Comparison of ENCODE assay signal across 10 cellular contexts in genomic region chr6:16200231-16200941, GRCh38. TPM values are rescaled to one million over a fixed set of nuclear protein-coding genes. Genes with fewer than 3 reads are reported as not detected.
A peak's percentile ranks its signal among the peaks of the same experiment; 100 is the strongest.
DNase-seq lines count a peak whose midpoint lies in the region; ATAC-seq, FAIRE-seq and TF ChIP-seq lines count a peak whose summit lies in the region.
"Had no signal": no experiment of that assay in that cellular context is flagged by ENCODE, and none has a peak within 500 bp of the region (broad histone marks: within the 10 kb centered on the region; RNA-seq: fewer than 3 reads in every experiment).

No MANE protein-coding gene starts in this region.

- H3K9me3 ChIP-seq in Karpas-422 (ENCODE audit: low read length) (no peaks in the 10 kb centered on the region), ascending aorta (no peaks in the 10 kb centered on the region), left lung (no peaks in the 10 kb centered on the region), subcutaneous abdominal adipose tissue (ENCODE audit: control insufficient read depth in 5 of 5, low read length in 5 of 5) (no peaks in the 10 kb centered on the region), Caco-2 (no peaks in the 10 kb centered on the region)

- H3K4me3 Mint-ChIP-seq in Caco-2 (ENCODE audit: unreplicated experiment) = no peak overlapping the region
- H3K4me3 Mint-ChIP-seq: naive thymus-derived CD8-positive, alpha-beta T cell; T-helper 17 cell had no signal

- ATAC-seq in left lung (peak; percentile 51), GM21447 (IDR thresholded peaks at IDR 0.05; ENCODE audit: unreplicated experiment) (no peak)
- ATAC-seq: naive thymus-derived CD8-positive, alpha-beta T cell; T-helper 17 cell had no signal

- no peak overlapping the region for H3K9ac ChIP-seq in Karpas-422 (ENCODE audit: low read length)
- H3K9ac ChIP-seq in subcutaneous abdominal adipose tissue (ENCODE audit: low read length in 5 of 5) = peak overlapping the region in 3 of 5 donors; percentile 4 to 38 (median 32)

- no peaks in the 10 kb centered on the region for H3K9me2 ChIP-seq in Karpas-422 (replicated peaks; ENCODE audit: insufficient read depth, low read length)

- FAIRE-seq in RCC 7860 (lab: Jason Lieb, UNC) = no peak

- no peaks in the 10 kb centered on the region for H3K36me3 ChIP-seq in Karpas-422 (ENCODE audit: insufficient read depth, low read length)
- no peaks in the 10 kb centered on the region for H3K36me3 ChIP-seq in ascending aorta
- H3K36me3 ChIP-seq in left lung = no peaks in the 10 kb centered on the region
- no peaks in the 10 kb centered on the region for H3K36me3 ChIP-seq in subcutaneous abdominal adipose tissue (ENCODE audit: control insufficient read depth in 5 of 5, insufficient read depth in 5 of 5, low read length in 5 of 5)
- H3K36me3 ChIP-seq in Caco-2 (ENCODE audit: control insufficient read depth, insufficient read depth, low read length) = no peaks in the 10 kb centered on the region

- H4K20me1 ChIP-seq in Karpas-422 (ENCODE audit: insufficient read depth, low read depth, low read length) = no peaks in the 10 kb centered on the region

- no peaks in the 10 kb centered on the region for H3K9me3 Mint-ChIP-seq in Caco-2 (ENCODE audit: unreplicated experiment)
- H3K9me3 Mint-ChIP-seq: naive thymus-derived CD8-positive, alpha-beta T cell had no signal

- intact Hi-C loops in ascending aorta (cut with DNase I) = loop anchor here (10.0 kb wide), 1 partner anchor 956 kb away; the partner anchor contains the start of gene JARID2
- intact Hi-C loops in left lung (cut with DNase I) = no loop called here
- intact Hi-C loops in Caco-2 (cut with micrococcal nuclease; ENCODE audit: unreplicated experiment) = no loop called here

- no peaks in the 10 kb centered on the region for H3K27me3 ChIP-seq in Karpas-422 (ENCODE audit: low read length)
- H3K27me3 ChIP-seq in ascending aorta = no peaks in the 10 kb centered on the region
- no peaks in the 10 kb centered on the region for H3K27me3 ChIP-seq in left lung
- peaks cover 0 to 5% (median 0%) of the 10 kb centered on the region in 5 donors for H3K27me3 ChIP-seq in subcutaneous abdominal adipose tissue (ENCODE audit: control insufficient read depth in 5 of 5, insufficient read depth in 4 of 5, low read length in 5 of 5)
- H3K27me3 ChIP-seq in Caco-2 (replicated peaks; ENCODE audit: control insufficient read depth, insufficient read depth, low read length) = no peaks in the 10 kb centered on the region

- H3K4me1 ChIP-seq in Karpas-422 (ENCODE audit: low read length) (peaks cover 14% of the 10 kb centered on the region), ascending aorta (peaks cover 3 to 15% of the 10 kb centered on the region in 2 donors), left lung (peaks cover 0 to 5% of the 10 kb centered on the region in 2 donors), subcutaneous abdominal adipose tissue (ENCODE audit: control insufficient read depth in 5 of 5, insufficient read depth in 5 of 5, low read length in 5 of 5) (peaks cover 0 to 21% (median 20%) of the 10 kb centered on the region in 5 donors), Caco-2 (peaks cover 27% of the 10 kb centered on the region)

- TF ChIP-seq CTCF in ascending aorta (IDR thresholded peaks at IDR 0.05) = no peak
- no peak for TF ChIP-seq CTCF in left lung (IDR thresholded peaks at IDR 0.05)
- TF ChIP-seq CTCF in Caco-2 (IDR thresholded peaks at IDR 0.05; ENCODE audit: insufficient read depth in 1 of 2, low read depth in 1 of 2, low read length in 1 of 2, severe bottlenecking in 1 of 2, unreplicated experiment in 1 of 2) = no peak

- peak; percentile 47 for DNase-seq in Karpas-422
- DNase-seq in ascending aorta (ENCODE audit: low spot score in 2 of 2) = no peak
- DNase-seq in left lung = no peak
- no peak for DNase-seq in H4 (ENCODE audit: low spot score)
- no peak for DNase-seq in Caco-2
- no peak for DNase-seq in RCC 7860 (ENCODE audit: low spot score)
- DNase-seq: naive thymus-derived CD8-positive, alpha-beta T cell; T-helper 17 cell had no signal

- no peaks in the 10 kb centered on the region for H3K36me3 Mint-ChIP-seq in Caco-2 (ENCODE audit: insufficient read depth, unreplicated experiment)

- H3K27me3 Mint-ChIP-seq in Caco-2 (ENCODE audit: insufficient read depth, unreplicated experiment) = no peaks in the 10 kb centered on the region

- H3K27ac ChIP-seq in Karpas-422 (ENCODE audit: low read length) = no peak overlapping the region
- peak overlapping the region; percentile 79 to 86 for H3K27ac ChIP-seq in ascending aorta
- no peak overlapping the region for H3K27ac ChIP-seq in left lung
- H3K27ac ChIP-seq in subcutaneous abdominal adipose tissue (ENCODE audit: low read depth, low read length) = no peak overlapping the region

- no peaks in the 10 kb centered on the region for H3K79me2 ChIP-seq in Karpas-422 (ENCODE audit: low read length)

- H3K4me3 ChIP-seq in Karpas-422 (ENCODE audit: low read length) (peak overlapping the region; percentile 27; the same call in 1 of the 2 replicates), ascending aorta (peak overlapping the region; percentile 16 to 57), left lung (no peak overlapping the region), subcutaneous abdominal adipose tissue (ENCODE audit: low read depth in 1 of 5, low read length in 5 of 5) (peak overlapping the region; percentile 8 to 63 (median 52)), Caco-2 (ENCODE audit: low read depth, low read length) (no peak overlapping the region)

- BruUV-seq in Caco-2 (replicated peaks; lab: Mats Ljungman, UMichigan) = no TSS peak

- 0 out of 2 replicates have a peak overlapping the region, but pooled peaks have one; percentile 15 for H2AFZ ChIP-seq in Karpas-422 (ENCODE audit: low read length)

- peaks cover 12% of the 10 kb centered on the region for H3K4me1 Mint-ChIP-seq in Caco-2 (ENCODE audit: low read depth, unreplicated experiment)
- H3K4me1 Mint-ChIP-seq: T-helper 17 cell had no signal

- CTCF ChIA-PET in Caco-2 (lab: Charles Lee) = interaction anchor here (0.6 to 1.8 kb wide), 4 partner anchors 17 to 509 kb away, joined by 3 to 6 read pairs (median 4); no protein-coding TSS in a partner anchor

- H3K27ac Mint-ChIP-seq in Caco-2 (ENCODE audit: unreplicated experiment) = no peak overlapping the region
- H3K27ac Mint-ChIP-seq: naive thymus-derived CD8-positive, alpha-beta T cell; T-helper 17 cell had no signal

- POLR2A ChIA-PET in Caco-2 (lab: Charles Lee) = no interaction called here

- peak overlapping the region; percentile 49 for H3K4me2 ChIP-seq in Karpas-422 (ENCODE audit: low read depth, low read length, poor library complexity, severe bottlenecking)

RNA-seq across cellular contexts. Expression of gene GMPR, which starts 38.0 kb away (rescaled TPM):
- total RNA-seq in Karpas-422 (2014; rRNA removed; shearing (Covaris generic); ENCODE audit: low replicate concordance) = not detected in 2 replicates
- total RNA-seq in ascending aorta = 18.4 TPM
- 10 to 100 TPM; 11.6 to 16.1 TPM for total RNA-seq in left lung
- total RNA-seq in H4 (2014; rRNA removed; shearing (Covaris generic)) = 8.9 and 11.5 TPM in 2 replicates
- 1.1 and 1.3 TPM in 2 replicates for total RNA-seq in Caco-2 (2022)

Comparison
In these comparisons a context has a peak if more than half of its experiments do, and no peak if none do; other contexts are left out.
1. H3K27ac ChIP-seq: peak in ascending aorta (2 of 2); none in Karpas-422 (single experiment), left lung (0 of 2) and subcutaneous abdominal adipose tissue (single experiment).
2. H3K4me3 ChIP-seq: peak in Karpas-422 (single experiment), ascending aorta (2 of 2) and subcutaneous abdominal adipose tissue (5 of 5); none in left lung (0 of 2) and Caco-2 (single experiment).